Comparison of ENCODE assay signal across 31 cellular contexts in the genomic region with DNA sequence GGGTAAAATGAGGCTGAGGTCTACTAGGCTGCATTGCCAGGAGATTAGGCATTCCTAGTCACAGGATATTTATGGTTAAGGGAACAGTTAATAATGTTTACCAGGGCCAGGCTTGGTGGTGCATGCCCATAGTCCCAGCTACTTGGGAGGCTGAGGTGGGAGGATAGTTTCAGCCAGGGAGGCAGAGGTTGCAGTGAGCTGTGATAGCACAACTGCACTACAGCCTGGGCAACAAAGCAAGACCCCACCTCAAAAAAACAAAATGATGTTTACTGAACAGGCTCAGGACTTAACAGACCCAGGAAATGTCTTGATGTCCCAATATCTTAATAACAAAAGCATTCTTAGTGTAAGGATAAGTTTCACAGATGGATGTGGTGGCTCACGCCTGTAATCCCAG. TPM values are rescaled to one million over a fixed set of nuclear protein-coding genes. Genes with fewer than 3 reads are reported as not detected.
"Had no signal": no experiment of that assay in that cellular context is flagged by ENCODE, and none has a peak within 500 bp of the region (broad histone marks: within the 10 kb centered on the region; RNA-seq: fewer than 3 reads in every experiment).

No MANE protein-coding gene starts in this region.

- H3K27ac Mint-ChIP-seq: activated B cell treated with CpG ODN at 0.5 μM for 24 hours; activated naive CD4-positive, alpha-beta T cell treated with anti-CD3 and anti-CD28 coated beads for 36 hours; activated naive CD8-positive, alpha-beta T cell; activated T-helper 17 cell treated with anti-CD3 and anti-CD28 coated beads, Interleukin-2, amount 50 U/mL, for 72 hours; T-helper 1 cell treated with Interleukin-12 subunit alpha and Interleukin-12 subunit beta and Interleukin-4 antibody, amounts not matched to agents 30 μg/mL and 1 μg/mL, for 36 hours had no signal

- DNase-seq: activated B cell treated with CpG ODN at 0.5 μM for 24 hours; activated CD4-positive, alpha-beta memory T cell treated with anti-CD3 and anti-CD28 coated beads, Interleukin-2, amount 10 ng/mL, durations not matched to agents 7 days and 5 days; activated CD4-positive, alpha-beta T cell treated with anti-CD3 and anti-CD28 coated beads for 1 hour; activated CD4-positive, alpha-beta T cell treated with anti-CD3 and anti-CD28 coated beads, Interleukin-2, amount 50 U/mL, for 1 hour; activated gamma-delta T cell; activated naive CD4-positive, alpha-beta T cell treated with anti-CD3 and anti-CD28 coated beads for 36 hours; activated T-cell treated with anti-CD3 and anti-CD28 coated beads, Interleukin-2, amount 50 U/mL, for 48 hours; adrenal gland; anterior cingulate cortex; cerebellar nuclear complex; colonic mucosa; Kasumi-1; NCI-H1092; NCI-H1417; NCI-H1930; NCI-H2107; NCI-H2171 treated with DMSO at 0.1 percent for 48 hours; NCI-H226; NCI-H510A; NCI-H526 treated with DMSO at 0.1 percent for 48 hours; NCI-H82; NK-92 treated with Interleukin-12 subunit alpha and Interleukin-12 subunit beta, amount 100 ng/mL, for 24 hours; PC-3; SHP77 treated with DMSO at 0.1 percent for 48 hours had no signal

- H3K27me3 Mint-ChIP-seq: activated CD4-positive, alpha-beta memory T cell treated with anti-CD3 and anti-CD28 coated beads, Interleukin-2, amount 10 ng/mL, durations not matched to agents 7 days and 5 days; activated naive CD8-positive, alpha-beta T cell; activated T-helper 17 cell treated with anti-CD3 and anti-CD28 coated beads, Interleukin-2, amount 50 U/mL, for 72 hours had no signal

- H3K4me3 Mint-ChIP-seq: activated B cell treated with CpG ODN at 0.5 μM for 24 hours; activated naive CD4-positive, alpha-beta T cell treated with anti-CD3 and anti-CD28 coated beads for 36 hours; activated naive CD8-positive, alpha-beta T cell; T-helper 1 cell treated with Interleukin-12 subunit alpha and Interleukin-12 subunit beta and Interleukin-4 antibody, amounts not matched to agents 30 μg/mL and 1 μg/mL, for 36 hours had no signal

- FAIRE-seq: K562, RCC 7860 had no signal

- H3K4me1 Mint-ChIP-seq: activated T-helper 17 cell treated with anti-CD3 and anti-CD28 coated beads, Interleukin-2, amount 50 U/mL, for 72 hours had no signal

- H3K9me3 ChIP-seq: adrenal gland, colonic mucosa had no signal

- H3K27me3 ChIP-seq: adrenal gland, colonic mucosa had no signal

- H3K27ac ChIP-seq: adrenal gland, colonic mucosa had no signal

- H3K36me3 ChIP-seq: adrenal gland, colonic mucosa had no signal

- H3K4me1 ChIP-seq: colonic mucosa had no signal

- H3K9me3 Mint-ChIP-seq: activated B cell treated with CpG ODN at 0.5 μM for 24 hours; activated naive CD4-positive, alpha-beta T cell treated with anti-CD3 and anti-CD28 coated beads for 36 hours; activated T-helper 17 cell treated with anti-CD3 and anti-CD28 coated beads, Interleukin-2, amount 50 U/mL, for 72 hours; T-helper 1 cell treated with Interleukin-12 subunit alpha and Interleukin-12 subunit beta and Interleukin-4 antibody, amounts not matched to agents 30 μg/mL and 1 μg/mL, for 36 hours had no signal

- H3K4me3 ChIP-seq: adrenal gland, colonic mucosa, K562 had no signal

RNA-seq across cellular contexts. Expression of gene CBLIF, which starts 31.9 kb away (rescaled TPM):
- total RNA-seq: activated B cell treated with CpG ODN at 0.5 μM for 24 hours; activated CD4-positive, alpha-beta memory T cell treated with anti-CD3 and anti-CD28 coated beads, Interleukin-2, amount 10 ng/mL, durations not matched to agents 7 days and 5 days; activated naive CD4-positive, alpha-beta T cell treated with anti-CD3 and anti-CD28 coated beads for 36 hours; activated T-helper 17 cell treated with anti-CD3 and anti-CD28 coated beads, Interleukin-2, amount 50 U/mL, for 72 hours; adrenal gland; cardiac septum; M059J; PC-3 had no signal
- polyA plus RNA-seq: adrenal gland had no signal

RNA-seq across cellular contexts. Expression of gene TCN1, which starts 52.9 kb away (rescaled TPM):
- total RNA-seq: activated B cell treated with CpG ODN at 0.5 μM for 24 hours; activated CD4-positive, alpha-beta memory T cell treated with anti-CD3 and anti-CD28 coated beads, Interleukin-2, amount 10 ng/mL, durations not matched to agents 7 days and 5 days; activated naive CD4-positive, alpha-beta T cell treated with anti-CD3 and anti-CD28 coated beads for 36 hours; activated T-helper 17 cell treated with anti-CD3 and anti-CD28 coated beads, Interleukin-2, amount 50 U/mL, for 72 hours; cardiac septum had no signal
- polyA plus RNA-seq: adrenal gland had no signal
